In the genomic region with DNA sequence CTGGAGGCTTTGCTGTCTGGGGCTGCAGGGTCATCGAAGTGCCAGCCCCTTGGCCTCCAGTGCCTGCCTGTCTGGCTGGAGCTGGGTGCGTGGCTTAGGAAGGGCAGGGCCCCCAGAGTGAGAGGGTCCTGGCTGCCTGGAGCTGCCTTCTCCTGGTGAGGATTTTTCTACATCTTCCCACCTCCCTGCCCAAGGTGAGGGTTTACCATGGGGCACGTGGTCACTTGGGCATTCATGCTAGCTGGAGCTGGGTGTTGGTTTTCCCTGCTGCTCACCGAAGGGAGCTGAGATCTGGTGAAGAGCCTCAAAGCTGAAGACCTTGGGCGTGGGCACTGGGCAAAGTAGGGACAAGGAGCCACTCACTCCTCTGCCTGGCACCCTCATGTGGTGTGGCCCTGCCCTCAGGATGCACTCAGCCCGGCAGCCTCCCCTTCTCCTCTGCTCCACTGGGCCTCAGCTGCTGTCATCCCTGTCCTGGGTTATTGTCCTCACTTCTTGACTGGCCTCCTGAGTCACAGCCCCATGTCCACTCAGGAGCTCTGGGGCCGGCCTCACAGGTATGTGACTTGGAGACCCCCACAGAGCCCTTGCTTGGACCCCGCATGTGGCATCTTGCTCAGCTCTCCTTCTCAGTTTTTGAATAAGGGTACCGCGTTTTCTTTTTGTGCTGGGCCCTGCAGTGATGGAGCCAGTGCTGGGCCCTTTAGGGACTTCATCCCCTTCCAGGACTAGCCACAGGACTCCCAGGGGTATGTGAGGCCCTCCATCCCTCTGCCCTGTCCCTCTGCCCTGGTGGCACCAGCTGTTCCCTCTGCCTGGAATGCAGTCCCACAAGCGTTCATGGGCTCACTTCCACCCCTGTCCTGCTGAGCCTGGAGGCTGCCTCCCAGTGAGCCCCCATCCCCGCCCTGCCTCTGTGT, we compare ENCODE assay signal across 9 cellular contexts. TPM values are rescaled to one million over a fixed set of nuclear protein-coding genes. Genes with fewer than 3 reads are reported as not detected.
DNase-seq lines count a peak whose midpoint lies in the region; TF ChIP-seq lines count a peak whose summit lies in the region.
"Had no signal": no experiment of that assay in that cellular context is flagged by ENCODE, and none has a peak within 500 bp of the region (broad histone marks: within the 10 kb centered on the region; RNA-seq: fewer than 3 reads in every experiment).

No MANE protein-coding gene starts in this region.

- H3K4me1 ChIP-seq in iPS-18a (ENCODE audit: control insufficient read depth, low read depth, low read length) (no peaks in the 10 kb centered on the region), skeletal muscle satellite cell (ENCODE audit: control insufficient read depth, insufficient read depth, low read length) (peaks cover 29% of the 10 kb centered on the region)

- H3K9ac ChIP-seq in iPS-18a (ENCODE audit: low read length) (no peak overlapping the region), skeletal muscle satellite cell (ENCODE audit: low read depth, low read length) (peak overlapping the region; percentile 93)

- H3K27ac ChIP-seq in iPS-18a (ENCODE audit: low read length), result no peak overlapping the region

- peaks cover 3% of the 10 kb centered on the region for H3K27me3 Mint-ChIP-seq in activated naive CD8-positive, alpha-beta T cell

- H3K9me3 Mint-ChIP-seq in activated naive CD8-positive, alpha-beta T cell (ENCODE audit: low read depth), result no peaks in the 10 kb centered on the region

- H3K4me2 ChIP-seq in skeletal muscle satellite cell (ENCODE audit: low read length), result peak overlapping the region; percentile 83

- DNase-seq in HFF-Myc (ENCODE audit: extremely low read depth, low read depth) (no peak), NCI-H1048 (lab: John Stamatoyannopoulos, UW) (no peak), mesenteric fat pad (ENCODE audit: low spot score) (no peak), GM13977 (ENCODE audit: low spot score) (no peak), retina (no peak)

- peaks cover 5% of the 10 kb centered on the region for H3K36me3 ChIP-seq in iPS-18a (ENCODE audit: control insufficient read depth, low read depth, low read length)
- H3K36me3 ChIP-seq in skeletal muscle satellite cell (ENCODE audit: insufficient read depth, low read length), result peaks cover 13% of the 10 kb centered on the region

- no peaks in the 10 kb centered on the region for H3K36me3 Mint-ChIP-seq in activated naive CD8-positive, alpha-beta T cell

- H3K9me3 ChIP-seq in iPS-18a (ENCODE audit: control insufficient read depth, low read depth, low read length), result no peaks in the 10 kb centered on the region
- no peaks in the 10 kb centered on the region for H3K9me3 ChIP-seq in skeletal muscle satellite cell (replicated peaks; ENCODE audit: low read length)

- H3K4me1 Mint-ChIP-seq in activated naive CD8-positive, alpha-beta T cell (ENCODE audit: low read depth), result peaks cover 2% of the 10 kb centered on the region

- in situ Hi-C loops in GM13977 (cut with MboI; ENCODE audit: low pct_unique_long_range_greater_than_20kb, low sequenced_read_pairs, unreplicated experiment), result no loop called here

- no peak for TF ChIP-seq CTCF in HFF-Myc (IDR thresholded peaks at IDR 0.05; ENCODE audit: low read depth, low read length, missing control alignments)
- no peak for TF ChIP-seq CTCF in GM13977 (IDR thresholded peaks at IDR 0.05; ENCODE audit: extremely low read depth, insufficient read depth, missing control alignments)

- peaks cover 28% of the 10 kb centered on the region for H3K27me3 ChIP-seq in iPS-18a (ENCODE audit: control insufficient read depth, insufficient read depth, low read length)
- peaks cover 21% of the 10 kb centered on the region for H3K27me3 ChIP-seq in skeletal muscle satellite cell (ENCODE audit: control insufficient read depth, insufficient read depth, low read length)

- no peak overlapping the region for H3K27ac Mint-ChIP-seq in activated naive CD8-positive, alpha-beta T cell

- peak overlapping the region; percentile 68 for H3K4me3 ChIP-seq in HFF-Myc (replicated peaks; ENCODE audit: low read depth, low read length)
- peak overlapping the region; percentile 68 for H3K4me3 ChIP-seq in iPS-18a (ENCODE audit: low read length)
- H3K4me3 ChIP-seq in skeletal muscle satellite cell (ENCODE audit: low read length), result peak overlapping the region; percentile 84

- H3K4me3 Mint-ChIP-seq in activated naive CD8-positive, alpha-beta T cell, result peak overlapping the region; percentile 64

RNA-seq across cellular contexts. Expression of gene CEP170B, which starts 1.6 kb away (rescaled TPM):
- total RNA-seq in skeletal muscle satellite cell (2012; rRNA removed), result 20.8 and 22.6 TPM in 2 replicates
- 38.3 TPM for total RNA-seq in mesenteric fat pad

RNA-seq across cellular contexts. Expression of gene PLD4, which starts 58.0 kb away (rescaled TPM):
- total RNA-seq in skeletal muscle satellite cell (2012; rRNA removed), result under 0.01 TPM in 1 of 2 replicates, not detected in the other
- 0.06 TPM for total RNA-seq in mesenteric fat pad
- total RNA-seq: M059J had no signal
